In genomic region chr3:39146611-39147373, GRCh38 we compare ENCODE assay signal across 8 cellular contexts. TPM values are rescaled to one million over a fixed set of nuclear protein-coding genes. Genes with fewer than 3 reads are reported as not detected.
DNase-seq lines count a peak whose midpoint lies in the region; ATAC-seq and TF ChIP-seq lines count a peak whose summit lies in the region.

No MANE protein-coding gene starts in this region.

- H3K23ac ChIP-seq in H9 (ENCODE audit: insufficient read length, low read depth, low read length): peak overlapping the region; percentile 7

- H3K4me1 Mint-ChIP-seq in H9: peaks cover 51 to 58% of the 10 kb centered on the region in 2 experiments
- H3K4me1 Mint-ChIP-seq in activated naive CD8-positive, alpha-beta T cell (ENCODE audit: low read depth): peaks cover 72% of the 10 kb centered on the region

- no peaks in the 10 kb centered on the region for H4K20me1 ChIP-seq in H9 (ENCODE audit: control insufficient read depth, insufficient read depth, insufficient read length)

- no peak overlapping the region for H2AFZ ChIP-seq in H9 (ENCODE audit: low read length)

- H3K4me1 ChIP-seq in H9 (ENCODE audit: insufficient read depth, low read length) (peaks cover 22% of the 10 kb centered on the region; the same call in 1 of the 2 replicates), cardiac muscle cell (ENCODE audit: low read depth) (peaks cover 55% of the 10 kb centered on the region)

- no peak overlapping the region; the same call in 1 of the 2 replicates for H3K4ac ChIP-seq in H9 (ENCODE audit: low read depth, low read length)

- no peak overlapping the region for H2BK12ac ChIP-seq in H9 (ENCODE audit: insufficient read length, low read depth, low read length)

- H2BK15ac ChIP-seq in H9 (ENCODE audit: low read depth, low read length): no peak overlapping the region

- no peak for ATAC-seq in GM18909 (IDR thresholded peaks at IDR 0.05; ENCODE audit: poor library complexity, unreplicated experiment)
- ATAC-seq in GM21390 (IDR thresholded peaks at IDR 0.05; ENCODE audit: unreplicated experiment): no peak

- peaks cover 14 to 53% (median 44%) of the 10 kb centered on the region in 3 experiments; a peak in 6 of 7 replicates for H3K36me3 Mint-ChIP-seq in H9 (ENCODE audit: insufficient read depth in 1 of 3, low read depth in 3 of 3)
- peaks cover 20% of the 10 kb centered on the region for H3K36me3 Mint-ChIP-seq in activated naive CD8-positive, alpha-beta T cell

- H3K27me3 Mint-ChIP-seq in H9 (ENCODE audit: low read depth): peaks cover 2% of the 10 kb centered on the region; the same call in 1 of the 2 replicates
- H3K27me3 Mint-ChIP-seq in activated naive CD8-positive, alpha-beta T cell: no peaks in the 10 kb centered on the region

- no peak overlapping the region for H2BK120ac ChIP-seq in H9 (ENCODE audit: low read depth, low read length, poor library complexity, severe bottlenecking)

- H3K18ac ChIP-seq in H9 (ENCODE audit: insufficient read length, low read depth, low read length): peak overlapping the region; percentile 15

- peaks cover 5% of the 10 kb centered on the region; the same call in 1 of the 2 replicates for H3K79me2 ChIP-seq in H9 (ENCODE audit: insufficient read depth, low read length)

- H3K36me3 ChIP-seq in cardiac muscle cell: peaks cover 36% of the 10 kb centered on the region

- H3K9me3 Mint-ChIP-seq in H9: no peaks in the 10 kb centered on the region
- no peaks in the 10 kb centered on the region for H3K9me3 Mint-ChIP-seq in activated naive CD8-positive, alpha-beta T cell (ENCODE audit: low read depth)

- H3K4me3 Mint-ChIP-seq in H9: peak overlapping the region in 1 of 2 experiments; percentile 45; a peak in 4 of 5 replicates
- H3K4me3 Mint-ChIP-seq in activated naive CD8-positive, alpha-beta T cell: peak overlapping the region; percentile 97

- no peak overlapping the region for H2BK5ac ChIP-seq in H9 (ENCODE audit: insufficient read length, low read length)

- TF ChIP-seq CTCF in C4-2B (conservative IDR thresholded peaks at IDR 0.05): no peak
- no peak for TF ChIP-seq CTCF in H9 (conservative IDR thresholded peaks at IDR 0.05)
- no peak for TF ChIP-seq CTCF in cardiac muscle cell (IDR thresholded peaks at IDR 0.05; ENCODE audit: low read depth, low read length)
- TF ChIP-seq CTCF in retinal pigment epithelial cell (conservative IDR thresholded peaks at IDR 0.05; ENCODE audit: low read depth, low read length): no peak

- H3T11ph ChIP-seq in H9 (ENCODE audit: low read length): no peak overlapping the region

- peak overlapping the region; percentile 36; the same call in 1 of the 2 replicates for H3K14ac ChIP-seq in H9 (ENCODE audit: insufficient read depth, low read length)

- no peak overlapping the region for H2AK5ac ChIP-seq in H9 (ENCODE audit: insufficient read length, low read length)

- H3K56ac ChIP-seq in H9 (ENCODE audit: insufficient read length, low read depth, low read length): no peak overlapping the region

- H3K4me2 ChIP-seq in H9 (ENCODE audit: insufficient read depth, insufficient read length, low read length): no peak overlapping the region

- H4K5ac ChIP-seq in H9 (ENCODE audit: insufficient read length, low read depth, low read length): no peak overlapping the region

- H3K79me1 ChIP-seq in H9 (ENCODE audit: insufficient read depth, low read depth, low read length, poor library complexity, severe bottlenecking): no peaks in the 10 kb centered on the region

- no peak overlapping the region for H2BK20ac ChIP-seq in H9 (ENCODE audit: low read depth, low read length, poor library complexity, severe bottlenecking)

- H3K23me2 ChIP-seq in H9 (ENCODE audit: insufficient read length, low read depth, low read length, poor library complexity, severe bottlenecking): peaks cover 1% of the 10 kb centered on the region

- no peak overlapping the region for H4K91ac ChIP-seq in H9 (ENCODE audit: insufficient read length, low read depth, low read length)

- H3K27me3 ChIP-seq in H9 (ENCODE audit: insufficient read depth, low read length): no peaks in the 10 kb centered on the region
- H3K27me3 ChIP-seq in cardiac muscle cell: no peaks in the 10 kb centered on the region

- peak overlapping the region; percentile 68 to 95 (median 85); a peak in 6 of 7 replicates for H3K27ac Mint-ChIP-seq in H9
- H3K27ac Mint-ChIP-seq in activated naive CD8-positive, alpha-beta T cell: peak overlapping the region; percentile 98

- H3K4me3 ChIP-seq in cardiac muscle cell (no peak overlapping the region), retinal pigment epithelial cell (ENCODE audit: low read length) (peak overlapping the region; percentile 17)

- no peak overlapping the region for H3K9ac ChIP-seq in H9 (ENCODE audit: extremely low read depth, insufficient read length, low read length)

- H3K9me3 ChIP-seq in H9 (ENCODE audit: control insufficient read depth, low read depth, low read length) (no peaks in the 10 kb centered on the region), cardiac muscle cell (ENCODE audit: low read depth) (no peaks in the 10 kb centered on the region)

- WGBS in H9 (ENCODE audit: extremely low coverage, insufficient read length, low lambda C conversion rate): no CpG with 5 or more reads among the region's 11 CpGs

- no peak overlapping the region for H4K8ac ChIP-seq in H9 (replicated peaks; ENCODE audit: insufficient read length, low read depth, low read length)

- peak overlapping the region; percentile 92; the same call in 1 of the 2 replicates for H3K27ac ChIP-seq in C4-2B
- no peak overlapping the region for H3K27ac ChIP-seq in H9 (ENCODE audit: insufficient read length, low read depth, low read length)
- H3K27ac ChIP-seq in cardiac muscle cell: peak overlapping the region; percentile 76

- peak; percentile 37 for DNase-seq in H9
- DNase-seq in SHP77 treated with DMSO at 0.1 percent for 48 hours (lab: John Stamatoyannopoulos, UW): peak; percentile 36
- DNase-seq in cardiac muscle cell (ENCODE audit: low read depth in 1 of 2, low spot score in 1 of 2): peak in 1 of 2 donors; percentile 94
- DNase-seq in retinal pigment epithelial cell (ENCODE audit: low read depth): peak; percentile 88

RNA-seq across cellular contexts. Expression of gene CSRNP1, which starts 6.6 kb away (rescaled TPM):
- total RNA-seq in H9 (2021) (8.2 and 8.5 TPM in 2 replicates), cardiac muscle cell (11.0 and 13.6 TPM in 2 replicates)
- 9.6 and 11.7 TPM in 2 replicates for polyA plus RNA-seq in cardiac muscle cell

RNA-seq across cellular contexts. Expression of gene TTC21A, which starts 39.3 kb away (rescaled TPM):
- total RNA-seq in H9 (2021) (1.7 and 2.3 TPM in 2 replicates), cardiac muscle cell (2.7 and 3.1 TPM in 2 replicates)
- 2.9 and 4.2 TPM in 2 replicates for polyA plus RNA-seq in cardiac muscle cell

RNA-seq across cellular contexts. Expression of gene GORASP1, which starts 39.4 kb away (rescaled TPM):
- 36.1 and 37.4 TPM in 2 replicates for total RNA-seq in H9 (2021)
- 128 and 135 TPM in 2 replicates for total RNA-seq in cardiac muscle cell
- polyA plus RNA-seq in cardiac muscle cell: 69.3 and 70.3 TPM in 2 replicates

RNA-seq across cellular contexts. Expression of gene XIRP1, which starts 45.6 kb away (rescaled TPM):
- total RNA-seq in H9 (2021) (not detected in 2 replicates), cardiac muscle cell (195 and 315 TPM in 2 replicates)
- 136 and 199 TPM in 2 replicates for polyA plus RNA-seq in cardiac muscle cell
